8 cellular contexts compared by ENCODE assay signal in the genomic region with DNA sequence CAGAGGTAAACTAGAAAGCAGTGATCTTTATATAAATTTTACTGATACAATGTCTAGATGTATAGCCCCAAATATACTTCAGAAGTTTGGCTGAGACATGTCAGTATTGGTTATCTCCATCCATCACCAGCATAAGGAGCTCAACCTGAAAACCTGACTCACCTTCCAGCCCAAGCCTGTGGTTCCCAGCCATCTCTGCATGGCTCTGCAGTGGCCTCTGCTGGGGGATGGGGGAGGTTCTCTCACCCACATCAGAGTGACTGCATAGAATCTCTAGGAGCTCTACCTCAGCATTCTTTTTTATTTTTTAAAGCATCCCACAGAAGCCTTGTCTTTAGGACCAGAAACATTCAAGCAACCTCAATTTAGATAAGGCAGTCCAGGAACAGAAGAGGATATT. TPM values are rescaled to one million over a fixed set of nuclear protein-coding genes. Genes with fewer than 3 reads are reported as not detected.
DNase-seq lines count a peak whose midpoint lies in the region; ATAC-seq and TF ChIP-seq lines count a peak whose summit lies in the region.

No MANE protein-coding gene starts in this region.

- H3K36me3 ChIP-seq in Karpas-422 (ENCODE audit: insufficient read depth, low read length) (no peaks in the 10 kb centered on the region; the same call in 1 of the 2 replicates), aorta (ENCODE audit: control insufficient read depth in 1 of 2, insufficient read depth in 2 of 2, low read length in 1 of 2) (no peaks in the 10 kb centered on the region)

- no peaks in the 10 kb centered on the region for H3K9me2 ChIP-seq in Karpas-422 (replicated peaks; ENCODE audit: insufficient read depth, low read length)

- peak; percentile 75 for ATAC-seq in GM21723 (IDR thresholded peaks at IDR 0.05; ENCODE audit: unreplicated experiment)
- ATAC-seq in activated CD4-positive, alpha-beta T cell treated with anti-CD3 and anti-CD28 coated beads for 36 hours, result peak; percentile 100
- ATAC-seq in aorta (ENCODE audit: low FRiP score), result no peak

- H3K79me2 ChIP-seq in Karpas-422 (ENCODE audit: low read length), result peaks cover 74% of the 10 kb centered on the region

- H3K9ac ChIP-seq in Karpas-422 (ENCODE audit: low read length), result no peak overlapping the region

- peaks cover 99% of the 10 kb centered on the region for H4K20me1 ChIP-seq in Karpas-422 (ENCODE audit: insufficient read depth, low read depth, low read length)

- H3K27ac ChIP-seq in Karpas-422 (ENCODE audit: low read length) (no peak overlapping the region), aorta (ENCODE audit: low read depth in 1 of 2, low read length in 2 of 2) (no peak overlapping the region)

- no peak overlapping the region for H3K4me3 Mint-ChIP-seq in activated CD4-positive, alpha-beta T cell treated with anti-CD3 and anti-CD28 coated beads for 36 hours
- H3K4me3 Mint-ChIP-seq in nephron progenitor cell, result no peak overlapping the region

- no peaks in the 10 kb centered on the region for H3K27me3 Mint-ChIP-seq in activated CD4-positive, alpha-beta T cell treated with anti-CD3 and anti-CD28 coated beads for 36 hours
- H3K27me3 Mint-ChIP-seq in nephron progenitor cell (ENCODE audit: low read depth, poor library complexity), result no peaks in the 10 kb centered on the region

- H3K27me3 ChIP-seq in Karpas-422 (ENCODE audit: low read length) (no peaks in the 10 kb centered on the region; the same call in 1 of the 2 replicates), aorta (ENCODE audit: control insufficient read depth in 1 of 2, insufficient read depth in 2 of 2, low read length in 1 of 2) (no peaks in the 10 kb centered on the region)

- DNase-seq in Karpas-422 (peak; percentile 85), choroid plexus epithelial cell (ENCODE audit: low read depth) (peak; percentile 58), nephron progenitor cell (peak; percentile 41), ureter (ENCODE audit: low spot score) (peak; percentile 57), aorta (no peak)
- peak; percentile 92 for DNase-seq in activated CD4-positive, alpha-beta T cell treated with anti-CD3 and anti-CD28 coated beads for 36 hours

- H3K9me3 ChIP-seq in Karpas-422 (ENCODE audit: low read length) (no peaks in the 10 kb centered on the region), aorta (ENCODE audit: control insufficient read depth, low read length) (no peaks in the 10 kb centered on the region)

- POLR2A ChIA-PET in activated CD4-positive, alpha-beta T cell treated with anti-CD3 and anti-CD28 coated beads for 36 hours (lab: Charles Lee), result interaction anchor here (0.6 to 1.4 kb wide), 10 partner anchors 9 to 350 kb away, joined by 3 to 7 read pairs (median 4); a partner anchor contains a TSS

- peaks cover 8% of the 10 kb centered on the region for H3K36me3 Mint-ChIP-seq in activated CD4-positive, alpha-beta T cell treated with anti-CD3 and anti-CD28 coated beads for 36 hours (ENCODE audit: low read depth)
- H3K36me3 Mint-ChIP-seq in nephron progenitor cell (ENCODE audit: low read depth), result peaks cover 10% of the 10 kb centered on the region

- H3K4me2 ChIP-seq in Karpas-422 (ENCODE audit: low read depth, low read length, poor library complexity, severe bottlenecking), result no peak overlapping the region

- CTCF ChIA-PET in activated CD4-positive, alpha-beta T cell treated with anti-CD3 and anti-CD28 coated beads for 36 hours (lab: Charles Lee), result interaction anchor here (0.6 to 7.3 kb wide), 50 partner anchors 8 to 284 kb away, joined by 3 to 78 read pairs (median 4); a partner anchor contains a TSS

- peaks cover 81% of the 10 kb centered on the region for H3K4me1 Mint-ChIP-seq in activated CD4-positive, alpha-beta T cell treated with anti-CD3 and anti-CD28 coated beads for 36 hours
- H3K4me1 Mint-ChIP-seq in nephron progenitor cell, result peaks cover 28% of the 10 kb centered on the region

- TF ChIP-seq CTCF in GM12872 (IDR thresholded peaks at IDR 0.05; ENCODE audit: insufficient read depth, low read depth, low read length) (peak; percentile 85), choroid plexus epithelial cell (conservative IDR thresholded peaks at IDR 0.05; ENCODE audit: low read depth, low read length) (peak; percentile 82), nephron progenitor cell (IDR thresholded peaks at IDR 0.05) (peak; percentile 44)

- no peaks in the 10 kb centered on the region for H3K9me3 Mint-ChIP-seq in activated CD4-positive, alpha-beta T cell treated with anti-CD3 and anti-CD28 coated beads for 36 hours (ENCODE audit: low read depth)
- no peaks in the 10 kb centered on the region for H3K9me3 Mint-ChIP-seq in nephron progenitor cell

- peak overlapping the region; percentile 78 for H3K27ac Mint-ChIP-seq in activated CD4-positive, alpha-beta T cell treated with anti-CD3 and anti-CD28 coated beads for 36 hours
- no peak overlapping the region for H3K27ac Mint-ChIP-seq in nephron progenitor cell

- no peak overlapping the region for H2AFZ ChIP-seq in Karpas-422 (ENCODE audit: low read length)

- H3K4me1 ChIP-seq in Karpas-422 (ENCODE audit: low read length) (peaks cover 68% of the 10 kb centered on the region), aorta (ENCODE audit: control insufficient read depth in 1 of 2, insufficient read depth in 2 of 2, low read length in 2 of 2) (peaks cover 0 to 4% of the 10 kb centered on the region in 2 donors)

- no peak overlapping the region for H3K4me3 ChIP-seq in Karpas-422 (ENCODE audit: low read length)
- H3K4me3 ChIP-seq in choroid plexus epithelial cell (ENCODE audit: low read depth, low read length), result no peak overlapping the region
- H3K4me3 ChIP-seq in aorta (ENCODE audit: low read length in 2 of 2), result no peak overlapping the region

- intact Hi-C loops in activated CD4-positive, alpha-beta T cell treated with anti-CD3 and anti-CD28 coated beads for 36 hours (cut with DNase I, micrococcal nuclease), result loop anchor here (1.0 to 2.0 kb wide), 8 partner anchors 15 to 198 kb away; no protein-coding TSS in a partner anchor
- intact Hi-C loops in aorta (cut with DNase I), result no loop called here

RNA-seq across cellular contexts. Expression of a gene that starts 27.3 kb away (rescaled TPM):
- total RNA-seq in Karpas-422 (2014; rRNA removed; shearing (Covaris generic); ENCODE audit: low replicate concordance), result 38.6 and 42.5 TPM in 2 replicates
- total RNA-seq in activated CD4-positive, alpha-beta T cell treated with anti-CD3 and anti-CD28 coated beads for 36 hours, result 100 to 1,000 TPM; 165 to 198 TPM
- 143 TPM for total RNA-seq in ureter
- 100 to 1,000 TPM in 1 of 2 donors, 10 to 100 TPM in 1; 93.2 to 110 TPM for total RNA-seq in aorta
- 10 to 100 TPM; 18.0 to 51.5 TPM for polyA plus RNA-seq in aorta

RNA-seq across cellular contexts. Expression of a gene that starts 54.3 kb away (rescaled TPM):
- 0.45 TPM in 1 of 2 replicates, not detected in the other for total RNA-seq in Karpas-422 (2014; rRNA removed; shearing (Covaris generic); ENCODE audit: low replicate concordance)
- not detected for total RNA-seq in activated CD4-positive, alpha-beta T cell treated with anti-CD3 and anti-CD28 coated beads for 36 hours
- total RNA-seq in ureter, result not detected
- not detected for total RNA-seq in aorta
- polyA plus RNA-seq in aorta, result not detected

Comparison
In these comparisons a context has a peak if more than half of its experiments do, and no peak if none do; other contexts are left out.
1. DNase-seq: peak in Karpas-422 (single experiment), activated CD4-positive, alpha-beta T cell treated with anti-CD3 and anti-CD28 coated beads for 36 hours (single experiment), choroid plexus epithelial cell (single experiment), nephron progenitor cell (single experiment) and ureter (single experiment); none in aorta (0 of 2).
2. intact Hi-C loops: an anchor here in activated CD4-positive, alpha-beta T cell treated with anti-CD3 and anti-CD28 coated beads for 36 hours (1.0 to 2.0 kb wide); none called in aorta.
3. Peak in every context shown above with its lines, with median percentiles within 50 percentile points of each other: CTCF ChIP-seq.